1 cellular context compared by ENCODE assay signal in genomic region chr10:123633636-123634035, GRCh38.
TF ChIP-seq lines count a peak whose summit lies in the region.

No MANE protein-coding gene starts in this region.

TF ChIP-seq in IMR-90, 13 proteins besides CTCF, POLR2A, EP300 and RAD21 (continued from another document):
- TF ChIP-seq ELK1 (IDR thresholded peaks at IDR 0.05; ENCODE audit: borderline replicate concordance, low read depth, low read length), result no peak
